ENCODE assay signal across 19 cellular contexts in the genomic region with DNA sequence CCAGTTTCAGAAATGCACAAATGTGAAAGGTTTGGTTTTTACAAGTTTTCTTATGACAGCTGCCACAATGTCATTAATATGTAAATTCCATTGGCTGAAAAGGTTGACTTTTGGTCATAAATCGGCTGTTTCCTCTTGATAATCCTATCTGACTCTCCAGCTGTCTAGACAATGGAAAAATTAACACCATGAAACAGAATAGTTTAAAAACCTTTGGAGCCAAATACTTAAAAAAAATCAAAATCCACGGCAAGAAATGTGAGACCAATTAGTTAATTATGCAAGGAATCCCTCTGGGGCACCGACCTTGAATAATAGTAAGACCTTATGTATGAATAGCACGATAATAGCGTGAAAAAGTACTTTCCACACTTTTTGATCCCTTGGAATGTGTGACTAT.
"Had no signal": no experiment of that assay in that cellular context is flagged by ENCODE, and none has a peak within 500 bp of the region (broad histone marks: within the 10 kb centered on the region; RNA-seq: fewer than 3 reads in every experiment).

No MANE protein-coding gene starts in this region.

- DNase-seq: activated B cell treated with CpG ODN at 0.5 μM for 24 hours; activated CD8-positive, alpha-beta memory T cell treated with anti-CD3 and anti-CD28 coated beads, Interleukin-2, amount 10 ng/mL, durations not matched to agents 7 days and 5 days; activated CD8-positive, alpha-beta T cell treated with anti-CD3 and anti-CD28 coated beads, Interleukin-2, amount 10 ng/mL, durations not matched to agents 7 days and 5 days; activated T-cell treated with anti-CD3 and anti-CD28 coated beads, Interleukin-2, amount 50 U/mL, for 48 hours; dorsolateral prefrontal cortex; foreskin keratinocyte; left lung; lower lobe of right lung; mesenchymal stem cell; mucosa of descending colon; small intestine; stimulated activated CD4-positive, alpha-beta T cell treated with anti-CD3 and anti-CD28 coated beads, Interleukin-4, amount 100 ng/mL, for 24 hours; stimulated activated naive CD8-positive, alpha-beta T cell treated with anti-CD3 and anti-CD28 coated beads, Interleukin-15, amount 100 ng/mL, for 72 hours; substantia nigra; T-helper 1 cell; T-helper 9 cell; upper lobe of left lung had no signal

- H3K27ac ChIP-seq: dorsolateral prefrontal cortex, esophagus muscularis mucosa, foreskin keratinocyte, left lung, lower lobe of right lung, upper lobe of left lung, vagina had no signal

- H3K27me3 ChIP-seq: dorsolateral prefrontal cortex, esophagus muscularis mucosa, foreskin keratinocyte, left lung, upper lobe of left lung, vagina had no signal

- H3K9me3 ChIP-seq: esophagus muscularis mucosa, lower lobe of right lung, mucosa of descending colon had no signal

- H3K4me3 ChIP-seq: dorsolateral prefrontal cortex, esophagus muscularis mucosa, left lung, lower lobe of right lung, mucosa of descending colon, upper lobe of left lung, vagina had no signal

- H3K4me1 ChIP-seq: esophagus muscularis mucosa, foreskin keratinocyte, left lung, lower lobe of right lung, upper lobe of left lung, vagina had no signal

- H3K36me3 ChIP-seq: esophagus muscularis mucosa, left lung, lower lobe of right lung, upper lobe of left lung, vagina had no signal
